ENCODE assay signal across 8 cellular contexts in genomic region chr5:112921031-112921832, GRCh38. TPM values are rescaled to one million over a fixed set of nuclear protein-coding genes. Genes with fewer than 3 reads are reported as not detected.
DNase-seq lines count a peak whose midpoint lies in the region; ATAC-seq and TF ChIP-seq lines count a peak whose summit lies in the region.

No MANE protein-coding gene starts in this region.

- H2BK12ac ChIP-seq in neuronal stem cell (ENCODE audit: low read length): no peak overlapping the region

- H3K36me3 ChIP-seq in HUES48 (ENCODE audit: control insufficient read depth, insufficient read depth, low read length) (peaks cover 33% of the 10 kb centered on the region), RWPE2 (ENCODE audit: low read depth) (peaks cover 44% of the 10 kb centered on the region), neuronal stem cell (replicated peaks in 1 of 2; ENCODE audit: control insufficient read depth in 2 of 2, insufficient read depth in 2 of 2, low read length in 2 of 2) (peaks cover 2 to 41% of the 10 kb centered on the region in 2 donors), tibial artery (peaks cover 4 to 16% (median 6%) of the 10 kb centered on the region in 3 donors)

- peaks cover 11% of the 10 kb centered on the region for H3K27me3 ChIP-seq in HUES48 (ENCODE audit: control insufficient read depth, insufficient read depth, low read length)
- no peaks in the 10 kb centered on the region for H3K27me3 ChIP-seq in RWPE2 (ENCODE audit: insufficient read depth, poor library complexity, severe bottlenecking)
- peaks cover 0 to 14% (median 11%) of the 10 kb centered on the region in 3 experiments for H3K27me3 ChIP-seq in neuronal stem cell (ENCODE audit: control insufficient read depth in 3 of 3, insufficient read depth in 3 of 3, low read depth in 1 of 3, low read length in 3 of 3)
- H3K27me3 ChIP-seq in tibial artery: no peaks in the 10 kb centered on the region

- H3K23ac ChIP-seq in neuronal stem cell (ENCODE audit: low read depth, low read length, poor library complexity): peak overlapping the region; percentile 97

- peak; percentile 37 for ATAC-seq in GM21526 (IDR thresholded peaks at IDR 0.05; ENCODE audit: low FRiP score, unreplicated experiment)
- peak; percentile 76 for ATAC-seq in RWPE2 (ENCODE audit: low read depth)

- H2BK120ac ChIP-seq in neuronal stem cell (ENCODE audit: low read depth, low read length): peak overlapping the region; percentile 49

- intact Hi-C loops in tibial artery (cut with DNase I; ENCODE audit: low total_unique reads): loop anchor here (5.0 kb wide), 2 partner anchors 56 to 59 kb away; partner anchors contain the start of genes DCP2 and SRP19

- peak overlapping the region; percentile 96 for H2BK5ac ChIP-seq in neuronal stem cell (ENCODE audit: low read length)

- no peak overlapping the region for H3K4ac ChIP-seq in neuronal stem cell (ENCODE audit: low read length)

- H3K4me2 ChIP-seq in neuronal stem cell (ENCODE audit: insufficient read depth, low read length, poor library complexity, severe bottlenecking): peak overlapping the region; percentile 87

- H2AFZ ChIP-seq in neuronal stem cell (ENCODE audit: low read length): peak overlapping the region; percentile 100

- H3K9me3 ChIP-seq in HUES48 (ENCODE audit: control insufficient read depth, insufficient read depth, low read length): no peaks in the 10 kb centered on the region
- H3K9me3 ChIP-seq in RWPE2 (ENCODE audit: severe bottlenecking): no peaks in the 10 kb centered on the region
- H3K9me3 ChIP-seq in neuronal stem cell (replicated peaks in 1 of 2; ENCODE audit: control insufficient read depth in 2 of 2, insufficient read depth in 1 of 2, low read depth in 1 of 2, low read length in 2 of 2): no peaks in the 10 kb centered on the region
- H3K9me3 ChIP-seq in tibial artery: no peaks in the 10 kb centered on the region

- H3K14ac ChIP-seq in neuronal stem cell (ENCODE audit: low read length): peak overlapping the region; percentile 47

- H3K9ac ChIP-seq in HUES48 (ENCODE audit: low read depth, low read length): peak overlapping the region; percentile 50
- H3K9ac ChIP-seq in neuronal stem cell (ENCODE audit: low read depth, low read length, poor library complexity): peak overlapping the region; percentile 98

- H3K27ac ChIP-seq in HUES48 (ENCODE audit: low read depth, low read length) (peak overlapping the region; percentile 61), RWPE2 (ENCODE audit: poor library complexity, severe bottlenecking) (peak overlapping the region; percentile 62), neuronal stem cell (replicated peaks; ENCODE audit: low read length) (peak overlapping the region; percentile 82), tibial artery (peak overlapping the region; percentile 92 to 98)

- H2BK15ac ChIP-seq in neuronal stem cell (ENCODE audit: low read length): peak overlapping the region; percentile 71

- H3K4me3 ChIP-seq in HUES48 (ENCODE audit: low read depth, low read length) (peak overlapping the region; percentile 73), RWPE2 (ENCODE audit: severe bottlenecking) (peak overlapping the region; percentile 74), neuronal stem cell (ENCODE audit: low read length in 2 of 2) (peak overlapping the region; percentile 91 to 98), tibial artery (peak overlapping the region; percentile 75 to 93)

- TF ChIP-seq CTCF in RWPE2 (IDR thresholded peaks at IDR 0.05; ENCODE audit: poor library complexity, severe bottlenecking) (no peak), tibial artery (IDR thresholded peaks at IDR 0.05) (no peak)

- peak overlapping the region; percentile 74 for H4K8ac ChIP-seq in neuronal stem cell (ENCODE audit: low read depth, low read length)

- DNase-seq in DMS53 (lab: John Stamatoyannopoulos, UW) (peak; percentile 79), RWPE2 (ENCODE audit: low spot score) (peak; percentile 71), germinal center (ENCODE audit: low spot score) (peak; percentile 75), neuronal stem cell (ENCODE audit: low spot score) (peak; percentile 64), tibial artery (peak; percentile 59 to 78)
- DNase-seq in activated naive CD4-positive, alpha-beta T cell treated with anti-CD3 and anti-CD28 coated beads, Interleukin-2, amount 50 U/mL, for 16 hours: peak; percentile 61

- H3K4me1 ChIP-seq in HUES48 (ENCODE audit: control insufficient read depth, insufficient read depth, low read length) (peaks cover 8% of the 10 kb centered on the region), RWPE2 (ENCODE audit: insufficient read depth, poor library complexity, severe bottlenecking) (peaks cover 5% of the 10 kb centered on the region), neuronal stem cell (ENCODE audit: control insufficient read depth in 2 of 2, insufficient read depth in 1 of 2, low read depth in 1 of 2, low read length in 2 of 2) (peaks cover 3 to 9% of the 10 kb centered on the region in 2 donors), tibial artery (peaks cover 0 to 61% (median 44%) of the 10 kb centered on the region in 4 donors)

- peak overlapping the region; percentile 22 for H2AK5ac ChIP-seq in neuronal stem cell (ENCODE audit: low read depth, low read length)

- peak overlapping the region; percentile 98 for H3K18ac ChIP-seq in neuronal stem cell (ENCODE audit: low read length)

- peaks cover 4% of the 10 kb centered on the region for H3K79me1 ChIP-seq in neuronal stem cell (ENCODE audit: low read depth, low read length)

- WGBS in neuronal stem cell (ENCODE audit: extremely low coverage in 2 of 2, insufficient read length in 2 of 2, insufficient replicate concordance in 1 of 2), 2 donors: no CpG with 5 or more reads among the region's 68 CpGs

- H4K91ac ChIP-seq in neuronal stem cell (ENCODE audit: low read depth, low read length, poor library complexity): no peak overlapping the region

RNA-seq across cellular contexts. Expression of gene REEP5, which starts 0.8 kb away (rescaled TPM):
- 15.5 TPM for polyA plus RNA-seq in neuronal stem cell (2013, experiment 1 of 2)
- 15.9 TPM for polyA plus RNA-seq in neuronal stem cell (2013, experiment 2 of 2)

RNA-seq across cellular contexts. Expression of gene DCP2, which starts 55.4 kb away (rescaled TPM):
- polyA plus RNA-seq in neuronal stem cell (2013, experiment 1 of 2): 36.6 TPM
- polyA plus RNA-seq in neuronal stem cell (2013, experiment 2 of 2): 40.3 TPM

Comparison
In these comparisons a context has a peak if more than half of its experiments do, and no peak if none do; other contexts are left out.
1. Peak in every context shown above with its lines: DNase-seq, ATAC-seq, H3K4me3 ChIP-seq and H3K27ac ChIP-seq.